Comparison of ENCODE assay signal across 1 cellular context in genomic region chr4:17576932-17577659, GRCh38.
A peak's percentile ranks its signal among the peaks of the same experiment; 100 is the strongest.
TF ChIP-seq lines count a peak whose summit lies in the region.

Gene LAP3 (plus strand): TSS chr4:17577198. CDS start chr4:17577466, 268 bp downstream.

TF ChIP-seq in HepG2, 621 proteins besides CTCF, POLR2A, EP300 and RAD21 (continued from another document and continues in another):
- TF ChIP-seq ARID5B (CRISPR knock-in tag; IDR thresholded peaks at IDR 0.05) = peak; percentile 23
- peak; percentile 62; the same call in 1 of the 2 replicates for TF ChIP-seq THRA (CRISPR knock-in tag; IDR thresholded peaks at IDR 0.05; ENCODE audit: borderline replicate concordance)
- TF ChIP-seq SNAPC4 (CRISPR knock-in tag; IDR thresholded peaks at IDR 0.05) = no peak
- TF ChIP-seq ZNF766 (CRISPR knock-in tag; IDR thresholded peaks at IDR 0.05; ENCODE audit: borderline replicate concordance) = 0 out of 2 replicates have a peak, but pooled peaks have one; percentile 24
- TF ChIP-seq ZNF234 (CRISPR knock-in tag; conservative IDR thresholded peaks at IDR 0.05) = no peak
- TF ChIP-seq FOSL2 (CRISPR knock-in tag; IDR thresholded peaks at IDR 0.05) = 0 out of 2 replicates have a peak, but pooled peaks have one; percentile 19
- peak; percentile 88 for TF ChIP-seq POGK (CRISPR knock-in tag; conservative IDR thresholded peaks at IDR 0.05)
- TF ChIP-seq MBNL3 (CRISPR knock-in tag; conservative IDR thresholded peaks at IDR 0.05) = no peak
- peak; percentile 81; the same call in 1 of the 2 replicates for TF ChIP-seq KIAA2018 (CRISPR knock-in tag; IDR thresholded peaks at IDR 0.05; ENCODE audit: borderline replicate concordance)
- TF ChIP-seq MAFK (conservative IDR thresholded peaks at IDR 0.05 in 1 of 2, IDR thresholded peaks at IDR 0.05 in 1 of 2; ENCODE audit: low read length in 2 of 2) = no peak
- no peak for TF ChIP-seq ZNF576 (CRISPR knock-in tag; IDR thresholded peaks at IDR 0.05)
- peak; percentile 85 for TF ChIP-seq TARDBP (CRISPR knock-in tag; IDR thresholded peaks at IDR 0.05)
- TF ChIP-seq TBX3 (IDR thresholded peaks at IDR 0.05; ENCODE audit: borderline replicate concordance) = no peak
- no peak for TF ChIP-seq MIXL1 (CRISPR knock-in tag; IDR thresholded peaks at IDR 0.05)
- no peak for TF ChIP-seq HNF1A (IDR thresholded peaks at IDR 0.05; ENCODE audit: low read depth)
- TF ChIP-seq HNF1A (CRISPR knock-in tag; IDR thresholded peaks at IDR 0.05; ENCODE audit: borderline replicate concordance) = no peak; the same call in 1 of the 2 replicates
- no peak for TF ChIP-seq BRCA1 (CRISPR knock-in tag; IDR thresholded peaks at IDR 0.05)
